Comparison of ENCODE assay signal across 8 cellular contexts in genomic region chr3:188152660-188153497, GRCh38. TPM values are rescaled to one million over a fixed set of nuclear protein-coding genes. Genes with fewer than 3 reads are reported as not detected.
A peak's percentile ranks its signal among the peaks of the same experiment; 100 is the strongest.
DNase-seq lines count a peak whose midpoint lies in the region; ATAC-seq and TF ChIP-seq lines count a peak whose summit lies in the region.

No MANE protein-coding gene starts in this region.

- no peaks in the 10 kb centered on the region for H3K27me3 ChIP-seq in dorsolateral prefrontal cortex
- H3K27me3 ChIP-seq in tibial artery: no peaks in the 10 kb centered on the region

- intact Hi-C loops in activated naive CD4-positive, alpha-beta T cell treated with anti-CD3 and anti-CD28 coated beads for 36 hours (cut with micrococcal nuclease): loop anchor here (1.0 to 10.0 kb wide), 5 partner anchors 170 to 762 kb away; no protein-coding TSS in a partner anchor
- intact Hi-C loops in dorsolateral prefrontal cortex (cut with DNase I): loop anchor here (5.0 to 10.0 kb wide), 5 partner anchors 109 to 802 kb away; no protein-coding TSS in a partner anchor
- intact Hi-C loops in lower leg skin (cut with DNase I; ENCODE audit: low total_unique reads): loop anchor here (5.0 kb wide), 1 partner anchor 406 kb away; the partner anchor contains the start of gene BCL6
- intact Hi-C loops in tibial artery (cut with DNase I; ENCODE audit: low total_unique reads): loop anchor here (5.0 to 10.0 kb wide), 4 partner anchors 59 to 792 kb away; no protein-coding TSS in a partner anchor

- no peak for ATAC-seq in HG02852 (IDR thresholded peaks at IDR 0.05; ENCODE audit: unreplicated experiment)
- ATAC-seq in GM18907 (IDR thresholded peaks at IDR 0.05; ENCODE audit: unreplicated experiment): no peak

- H3K36me3 ChIP-seq in tibial artery: no peaks in the 10 kb centered on the region

- H3K4me1 Mint-ChIP-seq in activated naive CD4-positive, alpha-beta T cell treated with anti-CD3 and anti-CD28 coated beads for 36 hours (ENCODE audit: low read depth): peaks cover 51% of the 10 kb centered on the region

- peak; percentile 45 for DNase-seq in activated naive CD4-positive, alpha-beta T cell treated with anti-CD3 and anti-CD28 coated beads for 36 hours
- DNase-seq in activated naive CD4-positive, alpha-beta T cell (lab: John Stamatoyannopoulos, UW): no peak
- DNase-seq in RKO (ENCODE audit: low spot score) (peak; percentile 71), dorsolateral prefrontal cortex (peak in 2 of 10 donors; percentile 16 to 17), lower leg skin (ENCODE audit: low spot score in 2 of 2) (peak; percentile 72 to 93), tibial artery (peak; percentile 42 to 82)

- CTCF ChIA-PET in activated naive CD4-positive, alpha-beta T cell treated with anti-CD3 and anti-CD28 coated beads for 36 hours (lab: Charles Lee): interaction anchor here (0.9 to 1.5 kb wide), 4 partner anchors 11 to 414 kb away, joined by 3 to 4 read pairs (median 3); partner anchors contain the start of gene BCL6

- peaks cover 0 to 48% (median 28%) of the 10 kb centered on the region in 4 donors for H3K4me1 ChIP-seq in tibial artery

- no peaks in the 10 kb centered on the region for H3K9me3 ChIP-seq in tibial artery

- TF ChIP-seq CTCF in dorsolateral prefrontal cortex (IDR thresholded peaks at IDR 0.05 in 54 of 56, conservative IDR thresholded peaks at IDR 0.05 in 2 of 56; ENCODE audit: low read depth in 1 of 56, partially characterized antibody in 56 of 56): no peak
- TF ChIP-seq CTCF in lower leg skin (IDR thresholded peaks at IDR 0.05): no peak
- no peak for TF ChIP-seq CTCF in tibial artery (IDR thresholded peaks at IDR 0.05)

- 13 to 18% methylated on average over 27 of the region's 27 CpGs for WGBS in lower leg skin, 2 donors

- H3K9me3 Mint-ChIP-seq in activated naive CD4-positive, alpha-beta T cell treated with anti-CD3 and anti-CD28 coated beads for 36 hours: no peaks in the 10 kb centered on the region

- H3K27ac ChIP-seq in dorsolateral prefrontal cortex (peak overlapping the region in 58 of 59 donors; percentile 31 to 94 (median 83)), tibial artery (peak overlapping the region; percentile 95 to 96)

- peak overlapping the region; percentile 63 to 94 (median 84) for H3K4me3 ChIP-seq in dorsolateral prefrontal cortex
- peak overlapping the region; percentile 72 for H3K4me3 ChIP-seq in lower leg skin (ENCODE audit: low read depth, poor library complexity, severe bottlenecking)
- peak overlapping the region; percentile 68 to 81 for H3K4me3 ChIP-seq in tibial artery

- peak overlapping the region; percentile 83 for H3K4me3 Mint-ChIP-seq in activated naive CD4-positive, alpha-beta T cell treated with anti-CD3 and anti-CD28 coated beads for 36 hours

- H3K36me3 Mint-ChIP-seq in activated naive CD4-positive, alpha-beta T cell treated with anti-CD3 and anti-CD28 coated beads for 36 hours (ENCODE audit: low read depth): peaks cover 1% of the 10 kb centered on the region

- no peaks in the 10 kb centered on the region for H3K27me3 Mint-ChIP-seq in activated naive CD4-positive, alpha-beta T cell treated with anti-CD3 and anti-CD28 coated beads for 36 hours (ENCODE audit: low read depth)

- H3K27ac Mint-ChIP-seq in activated naive CD4-positive, alpha-beta T cell treated with anti-CD3 and anti-CD28 coated beads for 36 hours: peak overlapping the region; percentile 70

- no peak for TF ChIP-seq POLR2A in lower leg skin (IDR thresholded peaks at IDR 0.05)

RNA-seq across cellular contexts. Expression of gene LPP, which starts 1.1 kb away (rescaled TPM):
- 10 to 100 TPM; 27.5 to 31.8 TPM for total RNA-seq in activated naive CD4-positive, alpha-beta T cell treated with anti-CD3 and anti-CD28 coated beads for 36 hours
- total RNA-seq in dorsolateral prefrontal cortex: 100 to 1,000 TPM in 9 of 120 experiments, 10 to 100 TPM in 111; 32.7 to 187 (median 61.2) TPM
- total RNA-seq in lower leg skin: 10 to 100 TPM; 45.9 to 81.1 (median 63.0) TPM

Comparison
In these comparisons a context has a peak if more than half of its experiments do, and no peak if none do; other contexts are left out.
1. DNase-seq: peak in activated naive CD4-positive, alpha-beta T cell treated with anti-CD3 and anti-CD28 coated beads for 36 hours (single experiment), RKO (single experiment), lower leg skin (2 of 2) and tibial artery (2 of 2); none in activated naive CD4-positive, alpha-beta T cell (0 of 4).
2. Peak in every context shown above with its lines, with median percentiles within 50 percentile points of each other: H3K4me3 ChIP-seq.